ENCODE assay signal across 2 cellular contexts in the genomic region with DNA sequence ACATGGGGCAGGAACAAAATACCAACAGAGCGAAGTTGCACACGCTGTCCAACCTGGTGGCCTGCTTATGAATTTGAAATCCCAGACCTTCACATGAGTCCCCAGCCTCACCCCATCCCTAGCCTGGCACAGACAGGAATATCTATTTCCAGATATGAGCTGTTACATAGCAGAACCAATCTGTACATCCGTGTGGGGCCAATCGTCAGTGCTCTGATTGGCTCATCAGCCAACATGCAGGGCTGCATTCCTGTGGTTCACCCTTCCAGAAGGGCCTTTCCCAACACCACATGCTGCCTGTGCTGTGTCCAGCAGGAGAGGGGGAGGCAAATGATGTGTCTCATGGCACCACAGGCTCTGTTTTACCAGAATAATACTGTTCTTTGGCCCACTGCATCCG.
TF ChIP-seq lines count a peak whose summit lies in the region.

No MANE protein-coding gene starts in this region.

TF ChIP-seq in Ishikawa, 13 proteins besides CTCF, POLR2A, EP300 and RAD21:
- TF ChIP-seq FOXM1 (IDR thresholded peaks at IDR 0.05; ENCODE audit: borderline replicate concordance, low read depth), result peak; percentile 19; the same call in 1 of the 2 replicates
- peak; percentile 66; the same call in 1 of the 2 replicates for TF ChIP-seq USF1 (IDR thresholded peaks at IDR 0.05)
- TF ChIP-seq NFIC (IDR thresholded peaks at IDR 0.05), result peak; percentile 82
- no peak for TF ChIP-seq EGR1 (IDR thresholded peaks at IDR 0.05)
- peak; percentile 92 for TF ChIP-seq TCF12 (IDR thresholded peaks at IDR 0.05; ENCODE audit: low read depth)
- TF ChIP-seq MAX (IDR thresholded peaks at IDR 0.05), result peak; percentile 99
- TF ChIP-seq TEAD4 (IDR thresholded peaks at IDR 0.05), result peak; percentile 99
- TF ChIP-seq TAF1 (IDR thresholded peaks at IDR 0.05; ENCODE audit: low read depth), result 0 out of 2 replicates have a peak, but pooled peaks have one; percentile 25
- no peak for TF ChIP-seq ZBTB7A (IDR thresholded peaks at IDR 0.05; ENCODE audit: low read depth)
- TF ChIP-seq YY1 (IDR thresholded peaks at IDR 0.05; ENCODE audit: low read depth), result peak; percentile 72
- TF ChIP-seq CREB1 (IDR thresholded peaks at IDR 0.05; ENCODE audit: low read depth), result no peak
- TF ChIP-seq, protein P1, sequence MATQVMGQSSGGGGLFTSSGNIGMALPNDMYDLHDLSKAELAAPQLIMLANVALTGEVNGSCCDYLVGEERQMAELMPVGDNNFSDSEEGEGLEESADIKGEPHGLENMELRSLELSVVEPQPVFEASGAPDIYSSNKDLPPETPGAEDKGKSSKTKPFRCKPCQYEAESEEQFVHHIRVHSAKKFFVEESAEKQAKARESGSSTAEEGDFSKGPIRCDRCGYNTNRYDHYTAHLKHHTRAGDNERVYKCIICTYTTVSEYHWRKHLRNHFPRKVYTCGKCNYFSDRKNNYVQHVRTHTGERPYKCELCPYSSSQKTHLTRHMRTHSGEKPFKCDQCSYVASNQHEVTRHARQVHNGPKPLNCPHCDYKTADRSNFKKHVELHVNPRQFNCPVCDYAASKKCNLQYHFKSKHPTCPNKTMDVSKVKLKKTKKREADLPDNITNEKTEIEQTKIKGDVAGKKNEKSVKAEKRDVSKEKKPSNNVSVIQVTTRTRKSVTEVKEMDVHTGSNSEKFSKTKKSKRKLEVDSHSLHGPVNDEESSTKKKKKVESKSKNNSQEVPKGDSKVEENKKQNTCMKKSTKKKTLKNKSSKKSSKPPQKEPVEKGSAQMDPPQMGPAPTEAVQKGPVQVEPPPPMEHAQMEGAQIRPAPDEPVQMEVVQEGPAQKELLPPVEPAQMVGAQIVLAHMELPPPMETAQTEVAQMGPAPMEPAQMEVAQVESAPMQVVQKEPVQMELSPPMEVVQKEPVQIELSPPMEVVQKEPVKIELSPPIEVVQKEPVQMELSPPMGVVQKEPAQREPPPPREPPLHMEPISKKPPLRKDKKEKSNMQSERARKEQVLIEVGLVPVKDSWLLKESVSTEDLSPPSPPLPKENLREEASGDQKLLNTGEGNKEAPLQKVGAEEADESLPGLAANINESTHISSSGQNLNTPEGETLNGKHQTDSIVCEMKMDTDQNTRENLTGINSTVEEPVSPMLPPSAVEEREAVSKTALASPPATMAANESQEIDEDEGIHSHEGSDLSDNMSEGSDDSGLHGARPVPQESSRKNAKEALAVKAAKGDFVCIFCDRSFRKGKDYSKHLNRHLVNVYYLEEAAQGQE (IDR thresholded peaks at IDR 0.05; ENCODE audit: low read depth), result 0 out of 2 replicates have a peak, but pooled peaks have one; percentile 10
- TF ChIP-seq CEBPB (IDR thresholded peaks at IDR 0.05), result peak; percentile 95

TF ChIP-seq in H1, 55 proteins besides CTCF, POLR2A, EP300 and RAD21:
- TF ChIP-seq FOSL1 (IDR thresholded peaks at IDR 0.05; ENCODE audit: insufficient read depth, low read depth, low read length), result no peak
- 0 out of 2 replicates have a peak, but pooled peaks have one; percentile 13 for TF ChIP-seq TEAD4 (IDR thresholded peaks at IDR 0.05; ENCODE audit: low read depth, low read length)
TF ChIP-seq in H1: peak in this region for 1.
